Comparison of ENCODE assay signal across 8 cellular contexts in the genomic region with DNA sequence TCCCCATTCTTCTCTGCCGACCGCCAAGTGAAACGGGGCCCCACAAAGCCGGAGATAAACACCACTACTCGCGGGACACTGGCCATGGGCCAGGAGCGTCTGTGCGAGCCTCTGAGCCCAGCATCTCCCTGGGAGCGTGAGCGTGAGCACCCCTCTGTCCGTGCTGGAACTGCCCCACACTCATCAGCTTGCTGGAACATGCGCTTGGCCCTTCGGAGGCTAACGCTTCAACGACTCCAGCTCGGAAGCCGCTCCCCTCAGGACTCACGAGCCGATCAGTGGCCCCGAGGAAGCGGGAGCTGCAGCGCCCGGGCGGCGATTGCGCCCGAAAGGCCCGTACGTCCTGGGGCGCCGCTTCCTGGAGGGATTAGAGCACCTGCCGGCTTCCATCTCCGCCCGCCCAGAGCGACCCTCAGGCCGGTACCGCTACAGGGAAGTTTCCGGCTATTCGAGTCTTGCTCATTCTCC. TPM values are rescaled to one million over a fixed set of nuclear protein-coding genes. Genes with fewer than 3 reads are reported as not detected.
DNase-seq lines count a peak whose midpoint lies in the region; ATAC-seq, FAIRE-seq and TF ChIP-seq lines count a peak whose summit lies in the region.

No MANE protein-coding gene starts in this region.

- no peak for TF ChIP-seq CTCF in SK-N-SH (IDR thresholded peaks at IDR 0.05)
- TF ChIP-seq CTCF in endothelial cell of umbilical vein (IDR thresholded peaks at IDR 0.05; ENCODE audit: extremely low read depth in 1 of 2, insufficient read depth in 1 of 2, low read depth in 1 of 2, low read length in 2 of 2), result no peak

- peak overlapping the region; percentile 100 for H3K4me2 ChIP-seq in SK-N-SH
- H3K4me2 ChIP-seq in endothelial cell of umbilical vein (ENCODE audit: insufficient read depth, low read length), result peak overlapping the region; percentile 74

- H2AFZ ChIP-seq in SK-N-SH (ENCODE audit: low read depth), result peak overlapping the region; percentile 79; the same call in 1 of the 2 replicates
- no peak overlapping the region for H2AFZ ChIP-seq in endothelial cell of umbilical vein (ENCODE audit: low read depth, low read length)

- CTCF ChIA-PET in SK-N-SH (lab: Yijun Ruan, JAX), result interaction anchor here (0.8 to 9.0 kb wide), 17 partner anchors 10 to 147 kb away, joined by 3 to 159 read pairs (median 8); no protein-coding TSS in a partner anchor
- CTCF ChIA-PET in endothelial cell of umbilical vein (lab: Charles Lee), result interaction anchor here (1.1 to 2.0 kb wide), 9 partner anchors 12 to 141 kb away, joined by 3 to 7 read pairs (median 5); no protein-coding TSS in a partner anchor

- peaks cover 25% of the 10 kb centered on the region for H3F3A ChIP-seq in SK-N-SH (replicated peaks; ENCODE audit: insufficient read depth)

- H3K4me3 ChIP-seq in SK-N-SH (ENCODE audit: low read depth in 2 of 2, low read length in 1 of 2), result peak overlapping the region; percentile 52 to 73
- H3K4me3 ChIP-seq in endothelial cell of umbilical vein (replicated peaks in 1 of 3; ENCODE audit: insufficient read depth in 1 of 3, low read depth in 1 of 3, low read length in 3 of 3), result peak overlapping the region; percentile 19 to 47 (median 38)
- peak overlapping the region; percentile 33 for H3K4me3 ChIP-seq in mucosa of stomach (ENCODE audit: low read length)

- H3K36me3 ChIP-seq in SK-N-SH (replicated peaks in 1 of 2; ENCODE audit: control insufficient read depth in 1 of 2, insufficient read depth in 2 of 2, low read length in 1 of 2), result peaks cover 0 to 1% of the 10 kb centered on the region in 2 experiments
- no peaks in the 10 kb centered on the region for H3K36me3 ChIP-seq in endothelial cell of umbilical vein (ENCODE audit: control insufficient read depth in 2 of 2, extremely low read depth in 1 of 2, insufficient read depth in 2 of 2, low read length in 2 of 2)
- no peaks in the 10 kb centered on the region for H3K36me3 ChIP-seq in mucosa of stomach (ENCODE audit: control insufficient read depth, insufficient read depth, low read length)

- intact Hi-C loops in endothelial cell of umbilical vein (cut with micrococcal nuclease), result loop anchor here (1.0 to 10.0 kb wide), 4 partner anchors 74 to 1370 kb away; a partner anchor contains a TSS

- dilution Hi-C loops in endothelial cell of umbilical vein (cut with MboI; ENCODE audit: extremely low pct_ligation_motif_present, low sequenced_read_pairs), result no loop called here

- no peaks in the 10 kb centered on the region; the same call in 1 of the 2 replicates for H3K27me3 ChIP-seq in SK-N-SH (ENCODE audit: insufficient read depth)
- peaks cover 16 to 26% of the 10 kb centered on the region in 2 experiments for H3K27me3 ChIP-seq in endothelial cell of umbilical vein (ENCODE audit: control insufficient read depth in 2 of 2, insufficient read depth in 2 of 2, low read length in 2 of 2)
- H3K27me3 ChIP-seq in mucosa of stomach (ENCODE audit: control insufficient read depth, insufficient read depth, low read length), result peaks cover 24% of the 10 kb centered on the region

- H4K20me1 ChIP-seq in SK-N-SH (ENCODE audit: insufficient read depth), result peaks cover 9% of the 10 kb centered on the region; the same call in 1 of the 2 replicates
- H4K20me1 ChIP-seq in endothelial cell of umbilical vein (replicated peaks; ENCODE audit: control insufficient read depth, extremely low read depth, insufficient read depth, low read length), result no peaks in the 10 kb centered on the region

- DNase-seq in DMS 273 (lab: John Stamatoyannopoulos, UW; ENCODE audit: unreplicated experiment) (peak; percentile 67), DMS 273 treated with DMSO at 0.1 percent for 48 hours (lab: John Stamatoyannopoulos, UW) (no peak), SK-N-SH (peak; percentile 63), endothelial cell of umbilical vein (ENCODE audit: low read depth, low spot score) (peak; percentile 21), NOMO-1 treated with dmso at 0.1 percent for 144 hours (lab: John Stamatoyannopoulos, UW; ENCODE audit: unreplicated experiment) (no peak)

- no peak for TF ChIP-seq POLR2A in endothelial cell of umbilical vein (IDR thresholded peaks at IDR 0.05; ENCODE audit: low read depth, low read length)

- H3K9me3 ChIP-seq in SK-N-SH (no peaks in the 10 kb centered on the region), endothelial cell of umbilical vein (replicated peaks; ENCODE audit: control insufficient read depth, insufficient read depth, low read length) (no peaks in the 10 kb centered on the region), mucosa of stomach (ENCODE audit: control insufficient read depth, low read length) (no peaks in the 10 kb centered on the region)

- ATAC-seq in GM21786 (IDR thresholded peaks at IDR 0.05; ENCODE audit: unreplicated experiment) (no peak), GM18502 (IDR thresholded peaks at IDR 0.05; ENCODE audit: poor library complexity, unreplicated experiment) (no peak)

- POLR2A ChIA-PET in SK-N-SH (lab: Yijun Ruan, JAX) (no interaction called here), endothelial cell of umbilical vein (lab: Charles Lee) (no interaction called here)

- H3K79me2 ChIP-seq in SK-N-SH (ENCODE audit: insufficient read depth) (no peaks in the 10 kb centered on the region), endothelial cell of umbilical vein (ENCODE audit: control insufficient read depth, insufficient read depth, low read length) (no peaks in the 10 kb centered on the region)

- BruUV-seq in endothelial cell of umbilical vein (replicated peaks; lab: Mats Ljungman, UMichigan), result no TSS peak

- WGBS in SK-N-SH (ENCODE audit: low lambda C conversion rate), result 21% methylated on average over 15 of the region's 39 CpGs

- no peak for FAIRE-seq in endothelial cell of umbilical vein (lab: Jason Lieb, UNC)

- H3K9me1 ChIP-seq in endothelial cell of umbilical vein (replicated peaks; ENCODE audit: control insufficient read depth, extremely low read depth, insufficient read depth, low read length), result no peaks in the 10 kb centered on the region

- H3K27ac ChIP-seq in SK-N-SH (ENCODE audit: low read depth in 2 of 2, low read length in 1 of 2) (no peak overlapping the region), endothelial cell of umbilical vein (ENCODE audit: insufficient read depth, low read depth, low read length) (no peak overlapping the region)

- no peak for TF ChIP-seq RAD21 in SK-N-SH (IDR thresholded peaks at IDR 0.05; ENCODE audit: low read length)

- H3K4me1 ChIP-seq in SK-N-SH (ENCODE audit: control insufficient read depth in 1 of 2, insufficient read depth in 2 of 2, low read depth in 1 of 2, low read length in 1 of 2) (peaks cover 11 to 26% of the 10 kb centered on the region in 2 experiments; a peak in 3 of 4 replicates), endothelial cell of umbilical vein (ENCODE audit: control insufficient read depth, extremely low read depth, insufficient read depth, low read length) (peaks cover 20% of the 10 kb centered on the region), mucosa of stomach (ENCODE audit: control insufficient read depth, insufficient read depth, low read length) (peaks cover 18% of the 10 kb centered on the region)

- H3K9ac ChIP-seq in SK-N-SH (no peak overlapping the region), endothelial cell of umbilical vein (replicated peaks; ENCODE audit: extremely low read depth, insufficient read depth, low read length) (no peak overlapping the region), mucosa of stomach (ENCODE audit: low read length) (no peak overlapping the region)

- no peaks in the 10 kb centered on the region for H3K9me2 ChIP-seq in SK-N-SH

- no peak for TF ChIP-seq EP300 in SK-N-SH (IDR thresholded peaks at IDR 0.05; ENCODE audit: borderline replicate concordance in 1 of 2, low read depth in 1 of 2, low read length in 1 of 2)

TF ChIP-seq in SK-N-SH, 30 proteins besides CTCF, POLR2A, EP300 and RAD21 (continues in another document):
- TF ChIP-seq YY1 (IDR thresholded peaks at IDR 0.05; ENCODE audit: low read depth), result no peak

TF ChIP-seq in endothelial cell of umbilical vein, 7 proteins besides CTCF, POLR2A, EP300 and RAD21:
- TF ChIP-seq POLR2AphosphoS5 (IDR thresholded peaks at IDR 0.05; ENCODE audit: insufficient read depth, low read depth, low read length) (no peak), MYC (IDR thresholded peaks at IDR 0.05; ENCODE audit: low read depth, low read length) (no peak), JUN (IDR thresholded peaks at IDR 0.05; ENCODE audit: borderline replicate concordance, insufficient read depth, insufficient read length, low read depth) (no peak), EZH2 (IDR thresholded peaks at IDR 0.05; ENCODE audit: borderline replicate concordance, low read depth, low read length, severe bottlenecking) (no peak), FOS (IDR thresholded peaks at IDR 0.05; ENCODE audit: borderline replicate concordance, insufficient read depth, low read length) (no peak), GATA2 (IDR thresholded peaks at IDR 0.05; ENCODE audit: insufficient read depth, insufficient read length, low read depth, low read length) (no peak)
- TF ChIP-seq, protein P1, sequence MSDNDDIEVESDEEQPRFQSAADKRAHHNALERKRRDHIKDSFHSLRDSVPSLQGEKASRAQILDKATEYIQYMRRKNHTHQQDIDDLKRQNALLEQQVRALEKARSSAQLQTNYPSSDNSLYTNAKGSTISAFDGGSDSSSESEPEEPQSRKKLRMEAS (IDR thresholded peaks at IDR 0.05; ENCODE audit: insufficient read depth, insufficient read length), result no peak

RNA-seq across cellular contexts. Expression of a gene that starts 1.2 kb away (rescaled TPM):
- polyA plus RNA-seq in SK-N-SH (2012; rRNA removed) (0.28 and 0.36 TPM in 2 replicates), endothelial cell of umbilical vein (0.03 and 0.10 TPM in 2 replicates)
- 0.20 and 0.27 TPM in 2 replicates for polyA plus RNA-seq in SK-N-SH (2012; cell fraction: cytosol; rRNA removed)
- polyA plus RNA-seq in SK-N-SH (2012; cell fraction: nucleus; rRNA removed), result 1.1 and 1.2 TPM in 2 replicates
- total RNA-seq in endothelial cell of umbilical vein, result 0.05 and 0.20 TPM in 2 replicates
- polyA plus RNA-seq in endothelial cell of umbilical vein (2011; cell fraction: cytosol; rRNA removed), result 0.01 and 0.03 TPM in 2 replicates
- 0.06 TPM in 1 of 2 replicates, not detected in the other for polyA plus RNA-seq in endothelial cell of umbilical vein (2011; cell fraction: nucleus; rRNA removed)
- polyA plus RNA-seq in endothelial cell of umbilical vein (2012), result 0.03 and 0.05 TPM in 2 replicates
- 0.13 and 0.32 TPM in 2 replicates for polyA minus RNA-seq in endothelial cell of umbilical vein
- polyA minus RNA-seq in endothelial cell of umbilical vein (2011; cell fraction: cytosol; rRNA and poly(A)+ RNA removed), result not detected
- polyA minus RNA-seq in endothelial cell of umbilical vein (2011; cell fraction: nucleus; rRNA and poly(A)+ RNA removed), result 0.48 TPM in 1 of 2 replicates, not detected in the other

Comparison
In these comparisons a context has a peak if more than half of its experiments do, and no peak if none do; other contexts are left out.
1. DNase-seq: peak in DMS 273 (single experiment), SK-N-SH (single experiment) and endothelial cell of umbilical vein (single experiment); none in DMS 273 treated with DMSO at 0.1 percent for 48 hours (single experiment) and NOMO-1 treated with dmso at 0.1 percent for 144 hours (single experiment).
2. Peak in every context shown above with its lines, with median percentiles within 50 percentile points of each other: H3K4me3 ChIP-seq.